1 cellular context compared by ENCODE assay signal in genomic region chr12:237026-237815, GRCh38.
TF ChIP-seq lines count a peak whose summit lies in the region.

No MANE protein-coding gene starts in this region.

TF ChIP-seq in HepG2, 621 proteins besides CTCF, POLR2A, EP300 and RAD21 (continued from another document and continues in another):
- TF ChIP-seq YEATS4 (CRISPR knock-in tag; IDR thresholded peaks at IDR 0.05; ENCODE audit: borderline replicate concordance): no peak; the same call in 1 of the 2 replicates
- TF ChIP-seq HINFP (CRISPR knock-in tag; IDR thresholded peaks at IDR 0.05; ENCODE audit: low read depth): no peak
- TF ChIP-seq CHD4 (IDR thresholded peaks at IDR 0.05; ENCODE audit: borderline replicate concordance, low read length): no peak; the same call in 1 of the 2 replicates
- TF ChIP-seq, protein P1, sequence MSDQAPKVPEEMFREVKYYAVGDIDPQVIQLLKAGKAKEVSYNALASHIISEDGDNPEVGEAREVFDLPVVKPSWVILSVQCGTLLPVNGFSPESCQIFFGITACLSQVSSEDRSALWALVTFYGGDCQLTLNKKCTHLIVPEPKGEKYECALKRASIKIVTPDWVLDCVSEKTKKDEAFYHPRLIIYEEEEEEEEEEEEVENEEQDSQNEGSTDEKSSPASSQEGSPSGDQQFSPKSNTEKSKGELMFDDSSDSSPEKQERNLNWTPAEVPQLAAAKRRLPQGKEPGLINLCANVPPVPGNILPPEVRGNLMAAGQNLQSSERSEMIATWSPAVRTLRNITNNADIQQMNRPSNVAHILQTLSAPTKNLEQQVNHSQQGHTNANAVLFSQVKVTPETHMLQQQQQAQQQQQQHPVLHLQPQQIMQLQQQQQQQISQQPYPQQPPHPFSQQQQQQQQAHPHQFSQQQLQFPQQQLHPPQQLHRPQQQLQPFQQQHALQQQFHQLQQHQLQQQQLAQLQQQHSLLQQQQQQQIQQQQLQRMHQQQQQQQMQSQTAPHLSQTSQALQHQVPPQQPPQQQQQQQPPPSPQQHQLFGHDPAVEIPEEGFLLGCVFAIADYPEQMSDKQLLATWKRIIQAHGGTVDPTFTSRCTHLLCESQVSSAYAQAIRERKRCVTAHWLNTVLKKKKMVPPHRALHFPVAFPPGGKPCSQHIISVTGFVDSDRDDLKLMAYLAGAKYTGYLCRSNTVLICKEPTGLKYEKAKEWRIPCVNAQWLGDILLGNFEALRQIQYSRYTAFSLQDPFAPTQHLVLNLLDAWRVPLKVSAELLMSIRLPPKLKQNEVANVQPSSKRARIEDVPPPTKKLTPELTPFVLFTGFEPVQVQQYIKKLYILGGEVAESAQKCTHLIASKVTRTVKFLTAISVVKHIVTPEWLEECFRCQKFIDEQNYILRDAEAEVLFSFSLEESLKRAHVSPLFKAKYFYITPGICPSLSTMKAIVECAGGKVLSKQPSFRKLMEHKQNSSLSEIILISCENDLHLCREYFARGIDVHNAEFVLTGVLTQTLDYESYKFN (CRISPR knock-in tag; conservative IDR thresholded peaks at IDR 0.05): peak; percentile 87
- no peak for TF ChIP-seq ZNF704 (CRISPR knock-in tag; IDR thresholded peaks at IDR 0.05; ENCODE audit: borderline replicate concordance)
- TF ChIP-seq NR2F2 (IDR thresholded peaks at IDR 0.05; ENCODE audit: borderline replicate concordance, low read depth): 0 out of 2 replicates have a peak, but pooled peaks have one; percentile 52
- TF ChIP-seq SATB2 (CRISPR knock-in tag; IDR thresholded peaks at IDR 0.05): no peak
- 0 out of 2 replicates have a peak, but pooled peaks have one; percentile 82 for TF ChIP-seq ZNF572 (CRISPR knock-in tag; IDR thresholded peaks at IDR 0.05)
- TF ChIP-seq PLRG1 (conservative IDR thresholded peaks at IDR 0.05): no peak
- no peak for TF ChIP-seq SOX5 (CRISPR knock-in tag; IDR thresholded peaks at IDR 0.05; ENCODE audit: borderline replicate concordance)
- no peak for TF ChIP-seq CBX5 (CRISPR knock-in tag; IDR thresholded peaks at IDR 0.05; ENCODE audit: borderline replicate concordance)
- no peak for TF ChIP-seq ZHX1 (CRISPR knock-in tag; IDR thresholded peaks at IDR 0.05; ENCODE audit: low read depth)
- TF ChIP-seq MIER3 (CRISPR knock-in tag; IDR thresholded peaks at IDR 0.05; ENCODE audit: borderline replicate concordance): 0 out of 2 replicates have a peak, but pooled peaks have one; percentile 39
- TF ChIP-seq SOX6 (IDR thresholded peaks at IDR 0.05): no peak
- TF ChIP-seq SOX6 (CRISPR knock-in tag; IDR thresholded peaks at IDR 0.05): no peak
- no peak for TF ChIP-seq ZNF530 (CRISPR knock-in tag; IDR thresholded peaks at IDR 0.05; ENCODE audit: low read depth)
- TF ChIP-seq ZNF207 (IDR thresholded peaks at IDR 0.05; ENCODE audit: borderline replicate concordance): no peak
- TF ChIP-seq ZNF782 (CRISPR knock-in tag; IDR thresholded peaks at IDR 0.05; ENCODE audit: borderline replicate concordance): 0 out of 2 replicates have a peak, but pooled peaks have one; percentile 6
- no peak for TF ChIP-seq ZNF644 (CRISPR knock-in tag; IDR thresholded peaks at IDR 0.05; ENCODE audit: low read depth)
- no peak for TF ChIP-seq TFDP2 (CRISPR knock-in tag; IDR thresholded peaks at IDR 0.05)
- TF ChIP-seq ATRX (CRISPR knock-in tag; IDR thresholded peaks at IDR 0.05; ENCODE audit: borderline replicate concordance): no peak
- no peak for TF ChIP-seq ZNF224 (CRISPR knock-in tag; IDR thresholded peaks at IDR 0.05)
- TF ChIP-seq CREM (IDR thresholded peaks at IDR 0.05): no peak
- no peak for TF ChIP-seq CREM (CRISPR knock-in tag; IDR thresholded peaks at IDR 0.05)
- no peak for TF ChIP-seq NONO (IDR thresholded peaks at IDR 0.05)
- no peak for TF ChIP-seq NONO (CRISPR knock-in tag; conservative IDR thresholded peaks at IDR 0.05)
- TF ChIP-seq ZNF761 (CRISPR knock-in tag; conservative IDR thresholded peaks at IDR 0.05): 0 out of 2 replicates have a peak, but pooled peaks have one; percentile 19
- TF ChIP-seq NPAS2 (CRISPR knock-in tag; IDR thresholded peaks at IDR 0.05; ENCODE audit: borderline replicate concordance): no peak
- no peak for TF ChIP-seq JUNB (CRISPR knock-in tag; IDR thresholded peaks at IDR 0.05; ENCODE audit: borderline replicate concordance)
- no peak for TF ChIP-seq FOXK1 (CRISPR knock-in tag; IDR thresholded peaks at IDR 0.05; ENCODE audit: borderline replicate concordance, low read depth)
- no peak for TF ChIP-seq CREB1 (IDR thresholded peaks at IDR 0.05)
- TF ChIP-seq CREB1 (CRISPR knock-in tag; IDR thresholded peaks at IDR 0.05): no peak
- no peak for TF ChIP-seq SNAPC5 (CRISPR knock-in tag; IDR thresholded peaks at IDR 0.05; ENCODE audit: borderline replicate concordance)
- no peak for TF ChIP-seq NCOA1 (CRISPR knock-in tag; IDR thresholded peaks at IDR 0.05)
- no peak for TF ChIP-seq SP140L (CRISPR knock-in tag; IDR thresholded peaks at IDR 0.05; ENCODE audit: borderline replicate concordance)
- TF ChIP-seq, protein P2, sequence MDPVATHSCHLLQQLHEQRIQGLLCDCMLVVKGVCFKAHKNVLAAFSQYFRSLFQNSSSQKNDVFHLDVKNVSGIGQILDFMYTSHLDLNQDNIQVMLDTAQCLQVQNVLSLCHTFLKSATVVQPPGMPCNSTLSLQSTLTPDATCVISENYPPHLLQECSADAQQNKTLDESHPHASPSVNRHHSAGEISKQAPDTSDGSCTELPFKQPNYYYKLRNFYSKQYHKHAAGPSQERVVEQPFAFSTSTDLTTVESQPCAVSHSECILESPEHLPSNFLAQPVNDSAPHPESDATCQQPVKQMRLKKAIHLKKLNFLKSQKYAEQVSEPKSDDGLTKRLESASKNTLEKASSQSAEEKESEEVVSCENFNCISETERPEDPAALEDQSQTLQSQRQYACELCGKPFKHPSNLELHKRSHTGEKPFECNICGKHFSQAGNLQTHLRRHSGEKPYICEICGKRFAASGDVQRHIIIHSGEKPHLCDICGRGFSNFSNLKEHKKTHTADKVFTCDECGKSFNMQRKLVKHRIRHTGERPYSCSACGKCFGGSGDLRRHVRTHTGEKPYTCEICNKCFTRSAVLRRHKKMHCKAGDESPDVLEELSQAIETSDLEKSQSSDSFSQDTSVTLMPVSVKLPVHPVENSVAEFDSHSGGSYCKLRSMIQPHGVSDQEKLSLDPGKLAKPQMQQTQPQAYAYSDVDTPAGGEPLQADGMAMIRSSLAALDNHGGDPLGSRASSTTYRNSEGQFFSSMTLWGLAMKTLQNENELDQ (CRISPR knock-in tag; IDR thresholded peaks at IDR 0.05; ENCODE audit: borderline replicate concordance): no peak
- TF ChIP-seq MTA1 (CRISPR knock-in tag; IDR thresholded peaks at IDR 0.05; ENCODE audit: borderline replicate concordance): peak; percentile 50; the same call in 1 of the 2 replicates
- peak; percentile 67; the same call in 1 of the 2 replicates for TF ChIP-seq NCOR1 (IDR thresholded peaks at IDR 0.05; ENCODE audit: borderline replicate concordance, low read length)
- TF ChIP-seq, protein P3, sequence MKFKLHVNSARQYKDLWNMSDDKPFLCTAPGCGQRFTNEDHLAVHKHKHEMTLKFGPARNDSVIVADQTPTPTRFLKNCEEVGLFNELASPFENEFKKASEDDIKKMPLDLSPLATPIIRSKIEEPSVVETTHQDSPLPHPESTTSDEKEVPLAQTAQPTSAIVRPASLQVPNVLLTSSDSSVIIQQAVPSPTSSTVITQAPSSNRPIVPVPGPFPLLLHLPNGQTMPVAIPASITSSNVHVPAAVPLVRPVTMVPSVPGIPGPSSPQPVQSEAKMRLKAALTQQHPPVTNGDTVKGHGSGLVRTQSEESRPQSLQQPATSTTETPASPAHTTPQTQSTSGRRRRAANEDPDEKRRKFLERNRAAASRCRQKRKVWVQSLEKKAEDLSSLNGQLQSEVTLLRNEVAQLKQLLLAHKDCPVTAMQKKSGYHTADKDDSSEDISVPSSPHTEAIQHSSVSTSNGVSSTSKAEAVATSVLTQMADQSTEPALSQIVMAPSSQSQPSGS (CRISPR knock-in tag; IDR thresholded peaks at IDR 0.05): no peak
- no peak for TF ChIP-seq KAT2B (IDR thresholded peaks at IDR 0.05; ENCODE audit: borderline replicate concordance, low read depth, low read length)
- TF ChIP-seq MAF1 (CRISPR knock-in tag; IDR thresholded peaks at IDR 0.05; ENCODE audit: borderline replicate concordance): no peak
- TF ChIP-seq ATF3 (CRISPR knock-in tag; IDR thresholded peaks at IDR 0.05): no peak
- TF ChIP-seq ZNF512 (CRISPR knock-in tag; IDR thresholded peaks at IDR 0.05): no peak
- no peak for TF ChIP-seq ZNF274 (CRISPR knock-in tag; IDR thresholded peaks at IDR 0.05)
- TF ChIP-seq ZMAT5 (CRISPR knock-in tag; IDR thresholded peaks at IDR 0.05; ENCODE audit: borderline replicate concordance, low read depth): no peak
- TF ChIP-seq ZNF772 (CRISPR knock-in tag; IDR thresholded peaks at IDR 0.05): no peak
- no peak for TF ChIP-seq ZNF510 (CRISPR knock-in tag; IDR thresholded peaks at IDR 0.05; ENCODE audit: low read depth)
- no peak for TF ChIP-seq NR2F1 (CRISPR knock-in tag; IDR thresholded peaks at IDR 0.05)
